ENCODE assay signal across 20 cellular contexts in the genomic region with DNA sequence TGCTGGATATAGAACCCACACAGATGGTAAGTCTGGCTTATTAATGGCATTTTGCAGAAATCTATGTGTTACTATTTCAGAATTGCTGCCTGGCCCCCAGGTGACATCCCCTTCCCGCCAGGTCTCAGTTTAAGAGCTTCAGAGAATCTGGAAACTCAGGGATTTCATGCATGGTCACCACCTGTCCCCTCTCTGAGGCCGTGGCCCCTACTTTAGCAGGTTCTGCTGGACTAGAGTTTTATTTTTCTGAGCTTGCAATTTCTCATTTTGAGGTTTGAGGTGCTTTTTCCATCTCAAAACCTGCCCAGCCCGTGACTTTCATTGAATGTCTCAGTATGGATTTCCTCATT.
"Had no signal": no experiment of that assay in that cellular context is flagged by ENCODE, and none has a peak within 500 bp of the region (broad histone marks: within the 10 kb centered on the region; RNA-seq: fewer than 3 reads in every experiment).

No MANE protein-coding gene starts in this region.

- H3K4me1 Mint-ChIP-seq: endodermal cell, mesothelial cell of epicardium had no signal

- H3K9me3 Mint-ChIP-seq: dendritic cell treated with granulocyte-macrophage colony-stimulating factor and Interleukin-4, amounts not matched to agents 40 ng/mL and 50 ng/mL, for 4 days; effector memory CD8-positive, alpha-beta T cell; endodermal cell had no signal

- DNase-seq: effector CD8-positive, alpha-beta T cell; effector memory CD8-positive, alpha-beta T cell; erythroblast; esophagus squamous epithelium; foreskin fibroblast; foreskin melanocyte; gastrocnemius medialis; glutamatergic neuron; heart right ventricle; hippocampal formation; left cardiac atrium; left lung; left ventricle myocardium superior; lower lobe of right lung; mesenchymal stem cell; mucosa of descending colon had no signal

- H3K4me3 Mint-ChIP-seq: dendritic cell treated with granulocyte-macrophage colony-stimulating factor and Interleukin-4, amounts not matched to agents 40 ng/mL and 50 ng/mL, for 4 days; effector memory CD8-positive, alpha-beta T cell; endodermal cell; mesothelial cell of epicardium had no signal

- H3K27ac Mint-ChIP-seq: dendritic cell treated with granulocyte-macrophage colony-stimulating factor and Interleukin-4, amounts not matched to agents 40 ng/mL and 50 ng/mL, for 4 days; effector memory CD8-positive, alpha-beta T cell; endodermal cell; mesothelial cell of epicardium had no signal

- ATAC-seq: effector memory CD8-positive, alpha-beta T cell; esophagus mucosa; gastrocnemius medialis; heart right ventricle; left cardiac atrium; left lung; left ventricle myocardium superior; lower lobe of right lung; mucosa of descending colon had no signal
